Comparison of ENCODE assay signal across 22 cellular contexts in genomic region chr1:212938846-212939245, GRCh38.
"Had no signal": no experiment of that assay in that cellular context is flagged by ENCODE, and none has a peak within 500 bp of the region (broad histone marks: within the 10 kb centered on the region; RNA-seq: fewer than 3 reads in every experiment).

No MANE protein-coding gene starts in this region.

- H3K4me1 ChIP-seq: esophagus squamous epithelium, gastrocnemius medialis, testis, upper lobe of left lung had no signal

- H3K27me3 ChIP-seq: cardiac muscle cell, esophagus squamous epithelium, gastrocnemius medialis, spleen, testis, upper lobe of left lung had no signal

- H3K36me3 ChIP-seq: cardiac muscle cell, esophagus squamous epithelium, gastrocnemius medialis, spleen, upper lobe of left lung had no signal

- DNase-seq: activated CD4-positive, alpha-beta T cell treated with anti-CD3 and anti-CD28 coated beads for 4 hours; activated CD4-positive, alpha-beta T cell treated with anti-CD3 and anti-CD28 coated beads, Interleukin-2, amount 50 U/mL, for 48 hours; activated CD4-positive, CD25-positive, alpha-beta regulatory T cell; activated naive CD4-positive, alpha-beta T cell treated with anti-CD3 and anti-CD28 coated beads, Interleukin-2, amount 50 U/mL, for 16 hours; activated naive CD8-positive, alpha-beta T cell treated with anti-CD3 and anti-CD28 coated beads, Interleukin-2, amount 50 U/mL, for 24 hours; activated T-cell treated with anti-CD3 and anti-CD28 coated beads, Interleukin-2, amount 50 U/mL, for 48 hours; cortex of kidney; endodermal cell; esophagus squamous epithelium; gastrocnemius medialis; left ventricle myocardium superior; mammary epithelial cell; midbrain; retina; spleen; stimulated activated CD4-positive, alpha-beta T cell treated with anti-CD3 and anti-CD28 coated beads, Interleukin-4, amount 100 ng/mL, for 1 hour; stimulated activated naive CD4-positive, alpha-beta T cell; T1000; testis; upper lobe of left lung had no signal

- ATAC-seq: activated naive CD8-positive, alpha-beta T cell treated with anti-CD3 and anti-CD28 coated beads, Interleukin-2, amount 50 U/mL, for 24 hours; gastrocnemius medialis; left ventricle myocardium superior; natural killer cell treated with Interleukin-12 subunit alpha and Interleukin-12 subunit beta and Interleukin-15 and Interleukin-18, amount 100 ng/mL, for 72 hours had no signal

- H3K27ac ChIP-seq: cardiac muscle cell, esophagus squamous epithelium, gastrocnemius medialis, spleen, testis, upper lobe of left lung had no signal

- H3K9me3 ChIP-seq: esophagus squamous epithelium, gastrocnemius medialis, testis had no signal

- H3K4me3 ChIP-seq: cardiac muscle cell, esophagus squamous epithelium, gastrocnemius medialis, spleen, testis, upper lobe of left lung had no signal
